Comparison of ENCODE assay signal across 11 cellular contexts in the genomic region with DNA sequence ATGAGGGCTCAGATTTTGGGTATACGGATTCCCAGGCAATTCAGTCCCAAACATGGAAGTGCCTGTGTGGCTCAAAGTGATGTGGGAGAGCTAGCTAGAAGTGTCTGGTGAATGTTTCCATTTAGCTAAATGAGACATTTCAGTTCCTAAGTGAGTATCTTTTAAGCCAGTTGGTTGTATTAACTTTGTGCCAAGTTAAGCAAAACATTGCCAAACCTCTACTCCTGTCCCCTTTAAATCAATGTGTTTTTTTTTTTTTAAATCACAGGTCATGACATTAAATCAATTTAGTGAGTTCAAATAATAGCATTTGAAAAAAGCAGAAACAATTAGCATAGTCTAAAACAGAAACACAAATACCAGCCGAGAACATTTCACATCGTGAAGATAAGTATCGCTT.
"Had no signal": no experiment of that assay in that cellular context is flagged by ENCODE, and none has a peak within 500 bp of the region (broad histone marks: within the 10 kb centered on the region; RNA-seq: fewer than 3 reads in every experiment).

No MANE protein-coding gene starts in this region.

- H3K36me3 ChIP-seq: HAP-1 had no signal

- H3K4me2 ChIP-seq: GM23338 had no signal

- DNase-seq: GM23248, GOT3, H7, H9, HCEC 1CT, HFFc6 had no signal

- H3K27ac ChIP-seq: GM23248 had no signal

- FAIRE-seq: H1, H54 had no signal

- H2AFZ ChIP-seq: GM23248, GM23338 had no signal

- H3K9ac ChIP-seq: GM23248 had no signal

- H3K4me3 ChIP-seq: GM23248, GM23338, HAP-1 had no signal

- H3K9me3 ChIP-seq: HAP-1 had no signal

- H3K4me1 ChIP-seq: HAP-1 had no signal

- ATAC-seq: GM23338, HCT116 had no signal
